Comparison of ENCODE assay signal across 8 cellular contexts in genomic region chr10:101041252-101041761, GRCh38. TPM values are rescaled to one million over a fixed set of nuclear protein-coding genes. Genes with fewer than 3 reads are reported as not detected.
DNase-seq lines count a peak whose midpoint lies in the region; ATAC-seq and TF ChIP-seq lines count a peak whose summit lies in the region.

No MANE protein-coding gene starts in this region.

- in situ Hi-C loops in GM13977 (cut with MboI; ENCODE audit: low pct_unique_long_range_greater_than_20kb, low sequenced_read_pairs, unreplicated experiment), result no loop called here

- peak; percentile 92 for TF ChIP-seq CTCF in AG04450 (IDR thresholded peaks at IDR 0.05; ENCODE audit: low read depth, low read length)
- peak; percentile 85 for TF ChIP-seq CTCF in GM13977 (IDR thresholded peaks at IDR 0.05; ENCODE audit: extremely low read depth, insufficient read depth, missing control alignments)
- peak; percentile 58 to 94 (median 88) for TF ChIP-seq CTCF in dorsolateral prefrontal cortex (IDR thresholded peaks at IDR 0.05 in 54 of 56, conservative IDR thresholded peaks at IDR 0.05 in 2 of 56; ENCODE audit: low read depth in 1 of 56, partially characterized antibody in 56 of 56)

- H3K27me3 Mint-ChIP-seq in memory B cell, result peaks cover 1% of the 10 kb centered on the region

- CTCF ChIA-PET in AG04450 (lab: Charles Lee), result interaction anchor here (0.6 to 17.3 kb wide), 23 partner anchors 10 to 1037 kb away, joined by 3 to 414 read pairs (median 5); partner anchors contain the start of genes KAZALD1, PDZD7 and SFXN3

- peaks cover 9% of the 10 kb centered on the region for H3K4me1 Mint-ChIP-seq in memory B cell

- no peaks in the 10 kb centered on the region for H3K9me3 Mint-ChIP-seq in memory B cell

- no peak overlapping the region for H3K4me3 Mint-ChIP-seq in memory B cell

- H3K4me3 ChIP-seq in AG04450 (ENCODE audit: low read depth, low read length), result no peak overlapping the region
- H3K4me3 ChIP-seq in dorsolateral prefrontal cortex, result no peak overlapping the region

- DNase-seq in AG04450 (ENCODE audit: low read depth, low spot score) (peak; percentile 79), GM13977 (ENCODE audit: low spot score) (peak; percentile 86), NCI-H526 treated with DMSO at 0.1 percent for 48 hours (lab: John Stamatoyannopoulos, UW) (peak; percentile 40), dorsolateral prefrontal cortex (peak; percentile 68 to 91 (median 83)), memory B cell (ENCODE audit: low spot score in 2 of 2) (peak; percentile 64 to 75)
- DNase-seq in activated CD4-positive, alpha-beta T cell treated with anti-CD3 and anti-CD28 coated beads for 4 hours, result peak; percentile 65 to 81
- DNase-seq in stimulated activated CD8-positive, alpha-beta memory T cell treated with anti-CD3 and anti-CD28 coated beads, Interleukin-7, amount 100 ng/mL, for 4 hours (ENCODE audit: low read depth in 2 of 2), result peak; percentile 54 to 69

- POLR2A ChIA-PET in AG04450 (lab: Yijun Ruan, JAX), result interaction anchor here (0.6 to 3.2 kb wide), 6 partner anchors 9 to 105 kb away, joined by 3 to 30 read pairs (median 7); partner anchors contain the start of gene KAZALD1

- no peaks in the 10 kb centered on the region for H3K27me3 ChIP-seq in AG04450 (ENCODE audit: control insufficient read depth, insufficient read depth, low read length)
- H3K27me3 ChIP-seq in dorsolateral prefrontal cortex, result peaks cover 0 to 4% (median 0%) of the 10 kb centered on the region in 45 donors

- ATAC-seq in HG03196 (IDR thresholded peaks at IDR 0.05; ENCODE audit: unreplicated experiment), result peak; percentile 51
- peak; percentile 81 for ATAC-seq in memory B cell (ENCODE audit: low read depth)

- intact Hi-C loops in dorsolateral prefrontal cortex (cut with DNase I), result loop anchor here in 1 of 2 donors (1.0 kb wide), 1 partner anchor 25 kb away; no protein-coding TSS in a partner anchor

- H3K27ac Mint-ChIP-seq in memory B cell, result no peak overlapping the region

- no peaks in the 10 kb centered on the region for H3K9me3 ChIP-seq in AG04450 (ENCODE audit: control insufficient read depth, insufficient read depth, low read length)

- peaks cover 12% of the 10 kb centered on the region for H3K36me3 Mint-ChIP-seq in memory B cell

- H3K27ac ChIP-seq in AG04450 (ENCODE audit: low read depth, low read length) (no peak overlapping the region), dorsolateral prefrontal cortex (peak overlapping the region in 24 of 59 donors; percentile 2 to 89 (median 70))

RNA-seq across cellular contexts. Expression of gene SFXN3, which starts 10.3 kb away (rescaled TPM):
- 77.8 and 87.0 TPM in 2 replicates for polyA plus RNA-seq in AG04450 (2011; rRNA removed)
- 106 and 126 TPM in 2 replicates for polyA minus RNA-seq in AG04450 (2011; rRNA and poly(A)+ RNA removed)
- total RNA-seq in dorsolateral prefrontal cortex, result 100 to 1,000 TPM in 7 of 120 experiments, 10 to 100 TPM in 113; 53.8 to 127 (median 83.8) TPM

RNA-seq across cellular contexts. Expression of gene PDZD7, which starts 10.4 kb away (rescaled TPM):
- polyA plus RNA-seq in AG04450 (2011; rRNA removed), result 0.27 and 0.60 TPM in 2 replicates
- polyA minus RNA-seq in AG04450 (2011; rRNA and poly(A)+ RNA removed), result 0.26 and 0.37 TPM in 2 replicates
- total RNA-seq in dorsolateral prefrontal cortex, result 10 to 100 TPM; 11.3 to 42.8 (median 23.8) TPM

RNA-seq across cellular contexts. Expression of gene KAZALD1, which starts 20.5 kb away (rescaled TPM):
- polyA plus RNA-seq in AG04450 (2011; rRNA removed), result 10.8 and 14.1 TPM in 2 replicates
- 10.9 and 11.3 TPM in 2 replicates for polyA minus RNA-seq in AG04450 (2011; rRNA and poly(A)+ RNA removed)
- 1 to 10 TPM in 105 of 120 experiments, under 1 TPM in 15; 0.37 to 6.3 (median 1.9) TPM for total RNA-seq in dorsolateral prefrontal cortex

RNA-seq across cellular contexts. Expression of gene LZTS2, which starts 41.7 kb away (rescaled TPM):
- 33.3 and 54.3 TPM in 2 replicates for polyA plus RNA-seq in AG04450 (2011; rRNA removed)
- polyA minus RNA-seq in AG04450 (2011; rRNA and poly(A)+ RNA removed), result 37.5 and 58.6 TPM in 2 replicates
- total RNA-seq in dorsolateral prefrontal cortex, result 100 to 1,000 TPM in 1 of 120 experiments, 10 to 100 TPM in 119; 37.0 to 129 (median 54.7) TPM

RNA-seq across cellular contexts. Expression of gene TWNK, which starts 54.0 kb away (rescaled TPM):
- 4.3 and 6.9 TPM in 2 replicates for polyA plus RNA-seq in AG04450 (2011; rRNA removed)
- 5.5 and 7.8 TPM in 2 replicates for polyA minus RNA-seq in AG04450 (2011; rRNA and poly(A)+ RNA removed)
- total RNA-seq in dorsolateral prefrontal cortex, result 10 to 100 TPM in 1 of 120 experiments, 1 to 10 TPM in 119; 3.4 to 10.0 (median 5.4) TPM
